ENCODE assay signal across 8 cellular contexts in genomic region chr1:236524142-236524891, GRCh38. TPM values are rescaled to one million over a fixed set of nuclear protein-coding genes. Genes with fewer than 3 reads are reported as not detected.
DNase-seq lines count a peak whose midpoint lies in the region; ATAC-seq and TF ChIP-seq lines count a peak whose summit lies in the region.

No MANE protein-coding gene starts in this region.

- no peaks in the 10 kb centered on the region for H3K9me3 ChIP-seq in HUES6 (ENCODE audit: control insufficient read depth, insufficient read depth, low read depth, low read length)
- H3K9me3 ChIP-seq in Peyer's patch: no peaks in the 10 kb centered on the region

- H3K27me3 ChIP-seq in HUES6 (ENCODE audit: control insufficient read depth, insufficient read depth, low read length) (peaks cover 11% of the 10 kb centered on the region), Peyer's patch (no peaks in the 10 kb centered on the region)

- peak overlapping the region; percentile 65 for H3K9ac ChIP-seq in HUES6 (ENCODE audit: low read length)

- H3K36me3 ChIP-seq in HUES6 (ENCODE audit: control insufficient read depth, insufficient read depth, low read length): no peaks in the 10 kb centered on the region
- H3K36me3 ChIP-seq in Peyer's patch: peaks cover 0 to 23% (median 0%) of the 10 kb centered on the region in 3 donors

- H3K4me1 Mint-ChIP-seq in activated T-helper 1 cell treated with anti-CD3 and anti-CD28 coated beads, Interleukin-12 subunit alpha, Interleukin-12 subunit beta, Interleukin-2, Interleukin-4 antibody, amounts not matched to agents 30 ng/mL and 10 ng/mL and 1 ng/mL, durations not matched to agents 14 hours and 24 hours and 36 hours (ENCODE audit: low read depth): peaks cover 36% of the 10 kb centered on the region
- H3K4me1 Mint-ChIP-seq in naive thymus-derived CD8-positive, alpha-beta T cell: peaks cover 11 to 33% (median 23%) of the 10 kb centered on the region in 4 donors

- POLR2A ChIA-PET in naive thymus-derived CD8-positive, alpha-beta T cell (lab: Charles Lee): interaction anchor here (0.5 to 1.0 kb wide), 3 partner anchors 8 to 22 kb away, joined by 3 to 4 read pairs (median 3); no protein-coding TSS in a partner anchor

- peak; percentile 39 for DNase-seq in DMS114 treated with DMSO at 0.1 percent for 48 hours (lab: John Stamatoyannopoulos, UW; ENCODE audit: unreplicated experiment)
- DNase-seq in Peyer's patch: peak in 2 of 3 donors; percentile 74 to 84
- peak; percentile 64 for DNase-seq in activated T-helper 1 cell treated with anti-CD3 and anti-CD28 coated beads, Interleukin-12 subunit alpha, Interleukin-12 subunit beta, Interleukin-2, Interleukin-4 antibody, amounts not matched to agents 30 ng/mL and 10 ng/mL and 1 ng/mL, durations not matched to agents 14 hours and 24 hours and 36 hours (ENCODE audit: low spot score)
- DNase-seq in fibroblast of pulmonary artery (ENCODE audit: low read depth): peak; percentile 89
- DNase-seq in naive thymus-derived CD8-positive, alpha-beta T cell: peak; percentile 18 to 80 (median 60)
- DNase-seq in superior temporal gyrus (ENCODE audit: extremely low spot score): peak; percentile 73

- ATAC-seq in GM21447 (IDR thresholded peaks at IDR 0.05; ENCODE audit: unreplicated experiment): peak; percentile 94
- ATAC-seq in naive thymus-derived CD8-positive, alpha-beta T cell: peak; percentile 86 to 88

- TF ChIP-seq POLR2A in Peyer's patch (IDR thresholded peaks at IDR 0.05): peak; percentile 34 to 41

- peaks cover 27% of the 10 kb centered on the region for H3K36me3 Mint-ChIP-seq in activated T-helper 1 cell treated with anti-CD3 and anti-CD28 coated beads, Interleukin-12 subunit alpha, Interleukin-12 subunit beta, Interleukin-2, Interleukin-4 antibody, amounts not matched to agents 30 ng/mL and 10 ng/mL and 1 ng/mL, durations not matched to agents 14 hours and 24 hours and 36 hours (ENCODE audit: low read depth)
- peaks cover 0 to 31% (median 5%) of the 10 kb centered on the region in 3 donors for H3K36me3 Mint-ChIP-seq in naive thymus-derived CD8-positive, alpha-beta T cell

- H3K9me3 Mint-ChIP-seq in activated T-helper 1 cell treated with anti-CD3 and anti-CD28 coated beads, Interleukin-12 subunit alpha, Interleukin-12 subunit beta, Interleukin-2, Interleukin-4 antibody, amounts not matched to agents 30 ng/mL and 10 ng/mL and 1 ng/mL, durations not matched to agents 14 hours and 24 hours and 36 hours: no peaks in the 10 kb centered on the region
- H3K9me3 Mint-ChIP-seq in naive thymus-derived CD8-positive, alpha-beta T cell: no peaks in the 10 kb centered on the region

- intact Hi-C loops in activated T-helper 1 cell treated with anti-CD3 and anti-CD28 coated beads, Interleukin-12 subunit alpha, Interleukin-12 subunit beta, Interleukin-2, Interleukin-4 antibody, amounts not matched to agents 30 ng/mL and 10 ng/mL and 1 ng/mL, durations not matched to agents 14 hours and 24 hours and 36 hours (cut with micrococcal nuclease): loop anchor here (1.0 to 10.0 kb wide), 8 partner anchors 8 to 1020 kb away; partner anchors contain the start of genes B3GALNT2, HEATR1 and MTR

- peaks cover 6% of the 10 kb centered on the region; the same call in 1 of the 2 replicates for H3K4me1 ChIP-seq in HUES6 (ENCODE audit: control insufficient read depth, insufficient read depth, low read length)
- peaks cover 0 to 11% (median 3%) of the 10 kb centered on the region in 4 donors for H3K4me1 ChIP-seq in Peyer's patch

- peak overlapping the region; percentile 99 for H3K4me3 Mint-ChIP-seq in activated T-helper 1 cell treated with anti-CD3 and anti-CD28 coated beads, Interleukin-12 subunit alpha, Interleukin-12 subunit beta, Interleukin-2, Interleukin-4 antibody, amounts not matched to agents 30 ng/mL and 10 ng/mL and 1 ng/mL, durations not matched to agents 14 hours and 24 hours and 36 hours
- H3K4me3 Mint-ChIP-seq in naive thymus-derived CD8-positive, alpha-beta T cell: peak overlapping the region; percentile 92 to 100 (median 99)

- H3K27ac Mint-ChIP-seq in activated T-helper 1 cell treated with anti-CD3 and anti-CD28 coated beads, Interleukin-12 subunit alpha, Interleukin-12 subunit beta, Interleukin-2, Interleukin-4 antibody, amounts not matched to agents 30 ng/mL and 10 ng/mL and 1 ng/mL, durations not matched to agents 14 hours and 24 hours and 36 hours: peak overlapping the region; percentile 100
- peak overlapping the region; percentile 93 to 100 (median 98) for H3K27ac Mint-ChIP-seq in naive thymus-derived CD8-positive, alpha-beta T cell

- H3K4me3 ChIP-seq in HUES6 (ENCODE audit: low read depth, low read length): peak overlapping the region; percentile 67
- peak overlapping the region; percentile 66 to 96 (median 74) for H3K4me3 ChIP-seq in Peyer's patch
- H3K4me3 ChIP-seq in fibroblast of pulmonary artery (replicated peaks; ENCODE audit: low read depth, low read length): peak overlapping the region; percentile 98

- TF ChIP-seq CTCF in Peyer's patch (IDR thresholded peaks at IDR 0.05): no peak
- no peak for TF ChIP-seq CTCF in fibroblast of pulmonary artery (IDR thresholded peaks at IDR 0.05; ENCODE audit: low read length, missing control alignments)

- no peak overlapping the region for H3K27ac ChIP-seq in HUES6 (ENCODE audit: low read depth, low read length)
- peak overlapping the region; percentile 83 to 92 (median 87) for H3K27ac ChIP-seq in Peyer's patch

- H3K27me3 Mint-ChIP-seq in activated T-helper 1 cell treated with anti-CD3 and anti-CD28 coated beads, Interleukin-12 subunit alpha, Interleukin-12 subunit beta, Interleukin-2, Interleukin-4 antibody, amounts not matched to agents 30 ng/mL and 10 ng/mL and 1 ng/mL, durations not matched to agents 14 hours and 24 hours and 36 hours (ENCODE audit: insufficient read depth): no peaks in the 10 kb centered on the region
- peaks cover 0 to 5% (median 0%) of the 10 kb centered on the region in 5 donors for H3K27me3 Mint-ChIP-seq in naive thymus-derived CD8-positive, alpha-beta T cell

RNA-seq across cellular contexts. Expression of gene LGALS8, which starts 0.5 kb away (rescaled TPM):
- 10 to 100 TPM; 59.2 to 98.2 (median 78.7) TPM for total RNA-seq in Peyer's patch
- total RNA-seq in activated T-helper 1 cell treated with anti-CD3 and anti-CD28 coated beads, Interleukin-12 subunit alpha, Interleukin-12 subunit beta, Interleukin-2, Interleukin-4 antibody, amounts not matched to agents 30 ng/mL and 10 ng/mL and 1 ng/mL, durations not matched to agents 14 hours and 24 hours and 36 hours: 56.6 and 66.2 TPM in 2 replicates
- total RNA-seq in naive thymus-derived CD8-positive, alpha-beta T cell: 100 to 1,000 TPM; 102 to 113 TPM
- polyA plus RNA-seq in naive thymus-derived CD8-positive, alpha-beta T cell: 10 to 100 TPM; 29.3 to 40.8 (median 36.3) TPM

Comparison
In these comparisons a context has a peak if more than half of its experiments do, and no peak if none do; other contexts are left out.
1. DNase-seq: peak in every context shown above with its lines; median percentile 89 in fibroblast of pulmonary artery; 79 in Peyer's patch; 73 in superior temporal gyrus; 64 in activated T-helper 1 cell treated with anti-CD3 and anti-CD28 coated beads, Interleukin-12 subunit alpha, Interleukin-12 subunit beta, Interleukin-2, Interleukin-4 antibody, amounts not matched to agents 30 ng/mL and 10 ng/mL and 1 ng/mL, durations not matched to agents 14 hours and 24 hours and 36 hours; 60 in naive thymus-derived CD8-positive, alpha-beta T cell; 39 in DMS114 treated with DMSO at 0.1 percent for 48 hours.